In the genomic region with DNA sequence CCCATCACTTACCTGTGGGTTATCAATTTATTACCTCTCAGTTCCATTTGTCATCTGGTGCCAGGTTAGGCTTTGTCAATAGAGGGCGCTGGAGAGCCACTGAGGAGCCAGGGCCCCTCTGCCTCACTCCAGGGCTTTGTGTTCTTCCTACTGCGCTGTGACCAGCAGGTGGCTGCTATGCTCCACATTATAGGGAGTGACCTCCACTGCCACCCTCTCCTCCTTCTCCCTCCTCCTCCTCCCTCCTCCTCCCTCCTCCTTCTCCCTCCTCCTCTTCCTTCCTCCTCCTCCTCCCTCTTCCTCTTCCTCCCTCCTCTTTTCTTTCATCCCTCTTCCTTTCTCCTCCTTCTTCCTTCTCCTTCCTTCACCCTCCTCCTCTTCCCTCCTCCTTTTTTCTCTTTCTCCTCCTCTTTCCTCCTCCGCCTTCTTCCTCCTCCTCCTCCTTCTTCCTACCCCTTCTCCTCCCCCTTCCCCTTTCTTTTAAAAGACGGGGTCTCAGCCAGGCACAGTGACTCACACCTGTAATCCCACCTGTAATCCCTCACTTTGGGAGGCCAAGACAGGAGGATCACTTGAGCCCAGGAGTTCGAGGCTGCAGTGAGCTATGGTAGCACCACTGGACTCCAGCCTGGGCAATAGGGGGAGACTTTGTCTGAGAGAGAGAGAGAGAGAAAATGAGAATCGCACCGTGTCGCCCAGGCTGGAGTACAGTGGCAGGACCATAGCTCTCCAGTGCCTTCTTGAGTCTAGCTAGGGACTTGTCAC, we compare ENCODE assay signal across 1 cellular context.
TF ChIP-seq lines count a peak whose summit lies in the region.

No MANE protein-coding gene starts in this region.

TF ChIP-seq in GM12878, 131 proteins besides CTCF, POLR2A, EP300 and RAD21 (continues in another document):
- TF ChIP-seq MEF2B (IDR thresholded peaks at IDR 0.05; ENCODE audit: partially characterized antibody, poor library complexity, severe bottlenecking): peak; percentile 15
- peak; percentile 100 for TF ChIP-seq NFXL1 (IDR thresholded peaks at IDR 0.05; ENCODE audit: borderline replicate concordance)
- peak; percentile 75 for TF ChIP-seq MTA2 (IDR thresholded peaks at IDR 0.05; ENCODE audit: low read depth)
- TF ChIP-seq SMC3 (IDR thresholded peaks at IDR 0.05; ENCODE audit: borderline replicate concordance, low read length): peak; percentile 100
- TF ChIP-seq CREB1 (IDR thresholded peaks at IDR 0.05; ENCODE audit: low read depth): peak; percentile 52; the same call in 1 of the 2 replicates
- no peak for TF ChIP-seq STAT1 (conservative IDR thresholded peaks at IDR 0.05)
- peak in 1 of 2 experiments; percentile 14; a peak in 1 of 4 replicates for TF ChIP-seq BHLHE40 (IDR thresholded peaks at IDR 0.05; ENCODE audit: borderline replicate concordance in 1 of 2, low read depth in 2 of 2, low read length in 1 of 2)
- TF ChIP-seq TBL1XR1 (IDR thresholded peaks at IDR 0.05; ENCODE audit: low read depth, low read length): peak; percentile 45; the same call in 1 of the 2 replicates
- peak; percentile 98 for TF ChIP-seq HDGF (IDR thresholded peaks at IDR 0.05)
- peak; percentile 79 for TF ChIP-seq NR2F1 (conservative IDR thresholded peaks at IDR 0.05)
- peak; percentile 34; the same call in 1 of the 2 replicates for TF ChIP-seq ATF7 (IDR thresholded peaks at IDR 0.05; ENCODE audit: low read depth)
- peak; percentile 97 for TF ChIP-seq SMARCA5 (IDR thresholded peaks at IDR 0.05)
- TF ChIP-seq GATAD2B (conservative IDR thresholded peaks at IDR 0.05; ENCODE audit: low read depth): 0 out of 2 replicates have a peak, but pooled peaks have one; percentile 15
- no peak for TF ChIP-seq POLR2AphosphoS5 (IDR thresholded peaks at IDR 0.05; ENCODE audit: low read length)
- peak; percentile 58; the same call in 1 of the 2 replicates for TF ChIP-seq IRF4 (IDR thresholded peaks at IDR 0.05; ENCODE audit: low read depth, low read length)
- peak; percentile 40; the same call in 1 of the 2 replicates for TF ChIP-seq IKZF1 (conservative IDR thresholded peaks at IDR 0.05)
- TF ChIP-seq IKZF2 (IDR thresholded peaks at IDR 0.05): peak; percentile 84 to 89
- TF ChIP-seq, protein P1, sequence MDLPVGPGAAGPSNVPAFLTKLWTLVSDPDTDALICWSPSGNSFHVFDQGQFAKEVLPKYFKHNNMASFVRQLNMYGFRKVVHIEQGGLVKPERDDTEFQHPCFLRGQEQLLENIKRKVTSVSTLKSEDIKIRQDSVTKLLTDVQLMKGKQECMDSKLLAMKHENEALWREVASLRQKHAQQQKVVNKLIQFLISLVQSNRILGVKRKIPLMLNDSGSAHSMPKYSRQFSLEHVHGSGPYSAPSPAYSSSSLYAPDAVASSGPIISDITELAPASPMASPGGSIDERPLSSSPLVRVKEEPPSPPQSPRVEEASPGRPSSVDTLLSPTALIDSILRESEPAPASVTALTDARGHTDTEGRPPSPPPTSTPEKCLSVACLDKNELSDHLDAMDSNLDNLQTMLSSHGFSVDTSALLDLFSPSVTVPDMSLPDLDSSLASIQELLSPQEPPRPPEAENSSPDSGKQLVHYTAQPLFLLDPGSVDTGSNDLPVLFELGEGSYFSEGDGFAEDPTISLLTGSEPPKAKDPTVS (IDR thresholded peaks at IDR 0.05; ENCODE audit: low read depth, low read length): 0 out of 2 replicates have a peak, but pooled peaks have one; percentile 49
- TF ChIP-seq, protein P2, sequence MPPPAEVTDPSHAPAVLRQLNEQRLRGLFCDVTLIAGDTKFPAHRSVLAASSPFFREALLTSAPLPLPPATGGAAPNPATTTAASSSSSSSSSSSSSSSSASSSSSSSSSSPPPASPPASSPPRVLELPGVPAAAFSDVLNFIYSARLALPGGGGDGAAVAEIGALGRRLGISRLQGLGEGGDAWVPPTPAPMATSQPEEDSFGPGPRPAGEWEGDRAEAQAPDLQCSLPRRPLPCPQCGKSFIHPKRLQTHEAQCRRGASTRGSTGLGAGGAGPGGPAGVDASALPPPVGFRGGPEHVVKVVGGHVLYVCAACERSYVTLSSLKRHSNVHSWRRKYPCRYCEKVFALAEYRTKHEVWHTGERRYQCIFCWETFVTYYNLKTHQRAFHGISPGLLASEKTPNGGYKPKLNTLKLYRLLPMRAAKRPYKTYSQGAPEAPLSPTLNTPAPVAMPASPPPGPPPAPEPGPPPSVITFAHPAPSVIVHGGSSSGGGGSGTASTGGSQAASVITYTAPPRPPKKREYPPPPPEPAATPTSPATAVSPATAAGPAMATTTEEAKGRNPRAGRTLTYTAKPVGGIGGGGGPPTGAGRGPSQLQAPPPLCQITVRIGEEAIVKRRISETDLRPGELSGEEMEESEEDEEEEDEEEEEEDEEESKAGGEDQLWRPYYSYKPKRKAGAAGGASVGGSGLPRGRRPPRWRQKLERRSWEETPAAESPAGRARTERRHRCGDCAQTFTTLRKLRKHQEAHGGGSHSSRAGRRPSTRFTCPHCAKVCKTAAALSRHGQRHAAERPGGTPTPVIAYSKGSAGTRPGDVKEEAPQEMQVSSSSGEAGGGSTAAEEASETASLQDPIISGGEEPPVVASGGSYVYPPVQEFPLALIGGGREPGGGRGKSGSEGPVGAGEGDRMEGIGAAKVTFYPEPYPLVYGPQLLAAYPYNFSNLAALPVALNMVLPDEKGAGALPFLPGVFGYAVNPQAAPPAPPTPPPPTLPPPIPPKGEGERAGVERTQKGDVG (CRISPR knock-in tag; IDR thresholded peaks at IDR 0.05): no peak
- TF ChIP-seq, protein P3, sequence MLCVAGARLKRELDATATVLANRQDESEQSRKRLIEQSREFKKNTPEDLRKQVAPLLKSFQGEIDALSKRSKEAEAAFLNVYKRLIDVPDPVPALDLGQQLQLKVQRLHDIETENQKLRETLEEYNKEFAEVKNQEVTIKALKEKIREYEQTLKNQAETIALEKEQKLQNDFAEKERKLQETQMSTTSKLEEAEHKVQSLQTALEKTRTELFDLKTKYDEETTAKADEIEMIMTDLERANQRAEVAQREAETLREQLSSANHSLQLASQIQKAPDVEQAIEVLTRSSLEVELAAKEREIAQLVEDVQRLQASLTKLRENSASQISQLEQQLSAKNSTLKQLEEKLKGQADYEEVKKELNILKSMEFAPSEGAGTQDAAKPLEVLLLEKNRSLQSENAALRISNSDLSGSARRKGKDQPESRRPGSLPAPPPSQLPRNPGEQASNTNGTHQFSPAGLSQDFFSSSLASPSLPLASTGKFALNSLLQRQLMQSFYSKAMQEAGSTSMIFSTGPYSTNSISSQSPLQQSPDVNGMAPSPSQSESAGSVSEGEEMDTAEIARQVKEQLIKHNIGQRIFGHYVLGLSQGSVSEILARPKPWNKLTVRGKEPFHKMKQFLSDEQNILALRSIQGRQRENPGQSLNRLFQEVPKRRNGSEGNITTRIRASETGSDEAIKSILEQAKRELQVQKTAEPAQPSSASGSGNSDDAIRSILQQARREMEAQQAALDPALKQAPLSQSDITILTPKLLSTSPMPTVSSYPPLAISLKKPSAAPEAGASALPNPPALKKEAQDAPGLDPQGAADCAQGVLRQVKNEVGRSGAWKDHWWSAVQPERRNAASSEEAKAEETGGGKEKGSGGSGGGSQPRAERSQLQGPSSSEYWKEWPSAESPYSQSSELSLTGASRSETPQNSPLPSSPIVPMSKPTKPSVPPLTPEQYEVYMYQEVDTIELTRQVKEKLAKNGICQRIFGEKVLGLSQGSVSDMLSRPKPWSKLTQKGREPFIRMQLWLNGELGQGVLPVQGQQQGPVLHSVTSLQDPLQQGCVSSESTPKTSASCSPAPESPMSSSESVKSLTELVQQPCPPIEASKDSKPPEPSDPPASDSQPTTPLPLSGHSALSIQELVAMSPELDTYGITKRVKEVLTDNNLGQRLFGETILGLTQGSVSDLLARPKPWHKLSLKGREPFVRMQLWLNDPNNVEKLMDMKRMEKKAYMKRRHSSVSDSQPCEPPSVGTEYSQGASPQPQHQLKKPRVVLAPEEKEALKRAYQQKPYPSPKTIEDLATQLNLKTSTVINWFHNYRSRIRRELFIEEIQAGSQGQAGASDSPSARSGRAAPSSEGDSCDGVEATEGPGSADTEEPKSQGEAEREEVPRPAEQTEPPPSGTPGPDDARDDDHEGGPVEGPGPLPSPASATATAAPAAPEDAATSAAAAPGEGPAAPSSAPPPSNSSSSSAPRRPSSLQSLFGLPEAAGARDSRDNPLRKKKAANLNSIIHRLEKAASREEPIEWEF (IDR thresholded peaks at IDR 0.05; ENCODE audit: insufficient replicate concordance, low read depth, low read length): no peak
- peak; percentile 52; the same call in 1 of the 2 replicates for TF ChIP-seq FOXM1 (IDR thresholded peaks at IDR 0.05; ENCODE audit: low read depth, low read length)
- TF ChIP-seq BCL11A (IDR thresholded peaks at IDR 0.05; ENCODE audit: low read depth, low read length): no peak
- peak; percentile 95 for TF ChIP-seq NBN (IDR thresholded peaks at IDR 0.05)
- TF ChIP-seq, protein P4, sequence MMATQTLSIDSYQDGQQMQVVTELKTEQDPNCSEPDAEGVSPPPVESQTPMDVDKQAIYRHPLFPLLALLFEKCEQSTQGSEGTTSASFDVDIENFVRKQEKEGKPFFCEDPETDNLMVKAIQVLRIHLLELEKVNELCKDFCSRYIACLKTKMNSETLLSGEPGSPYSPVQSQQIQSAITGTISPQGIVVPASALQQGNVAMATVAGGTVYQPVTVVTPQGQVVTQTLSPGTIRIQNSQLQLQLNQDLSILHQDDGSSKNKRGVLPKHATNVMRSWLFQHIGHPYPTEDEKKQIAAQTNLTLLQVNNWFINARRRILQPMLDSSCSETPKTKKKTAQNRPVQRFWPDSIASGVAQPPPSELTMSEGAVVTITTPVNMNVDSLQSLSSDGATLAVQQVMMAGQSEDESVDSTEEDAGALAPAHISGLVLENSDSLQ (IDR thresholded peaks at IDR 0.05): peak; percentile 60
- TF ChIP-seq ZNF207 (IDR thresholded peaks at IDR 0.05; ENCODE audit: borderline replicate concordance): peak; percentile 9; the same call in 1 of the 2 replicates
- no peak for TF ChIP-seq NR2C1 (IDR thresholded peaks at IDR 0.05)
- TF ChIP-seq EED (IDR thresholded peaks at IDR 0.05; ENCODE audit: low read depth): no peak; the same call in 1 of the 2 replicates
- TF ChIP-seq ZNF622 (IDR thresholded peaks at IDR 0.05): 0 out of 2 replicates have a peak, but pooled peaks have one; percentile 8
- TF ChIP-seq CHD4 (IDR thresholded peaks at IDR 0.05): no peak
- no peak for TF ChIP-seq CBFB (IDR thresholded peaks at IDR 0.05; ENCODE audit: low read depth)
- TF ChIP-seq SREBF1 (IDR thresholded peaks at IDR 0.05; ENCODE audit: low read length): no peak
- TF ChIP-seq, protein P5, sequence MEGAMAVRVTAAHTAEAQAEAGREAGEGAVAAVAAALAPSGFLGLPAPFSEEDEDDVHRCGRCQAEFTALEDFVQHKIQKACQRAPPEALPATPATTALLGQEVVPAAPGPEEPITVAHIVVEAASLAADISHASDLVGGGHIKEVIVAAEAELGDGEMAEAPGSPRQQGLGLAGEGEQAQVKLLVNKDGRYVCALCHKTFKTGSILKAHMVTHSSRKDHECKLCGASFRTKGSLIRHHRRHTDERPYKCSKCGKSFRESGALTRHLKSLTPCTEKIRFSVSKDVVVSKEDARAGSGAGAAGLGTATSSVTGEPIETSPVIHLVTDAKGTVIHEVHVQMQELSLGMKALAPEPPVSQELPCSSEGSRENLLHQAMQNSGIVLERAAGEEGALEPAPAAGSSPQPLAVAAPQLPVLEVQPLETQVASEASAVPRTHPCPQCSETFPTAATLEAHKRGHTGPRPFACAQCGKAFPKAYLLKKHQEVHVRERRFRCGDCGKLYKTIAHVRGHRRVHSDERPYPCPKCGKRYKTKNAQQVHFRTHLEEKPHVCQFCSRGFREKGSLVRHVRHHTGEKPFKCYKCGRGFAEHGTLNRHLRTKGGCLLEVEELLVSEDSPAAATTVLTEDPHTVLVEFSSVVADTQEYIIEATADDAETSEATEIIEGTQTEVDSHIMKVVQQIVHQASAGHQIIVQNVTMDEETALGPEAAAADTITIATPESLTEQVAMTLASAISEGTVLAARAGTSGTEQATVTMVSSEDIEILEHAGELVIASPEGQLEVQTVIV (IDR thresholded peaks at IDR 0.05; ENCODE audit: borderline replicate concordance, partially characterized antibody): peak; percentile 51
- TF ChIP-seq, protein P6, sequence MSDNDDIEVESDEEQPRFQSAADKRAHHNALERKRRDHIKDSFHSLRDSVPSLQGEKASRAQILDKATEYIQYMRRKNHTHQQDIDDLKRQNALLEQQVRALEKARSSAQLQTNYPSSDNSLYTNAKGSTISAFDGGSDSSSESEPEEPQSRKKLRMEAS (IDR thresholded peaks at IDR 0.05; ENCODE audit: low read depth, low read length): no peak
- TF ChIP-seq SRF (IDR thresholded peaks at IDR 0.05; ENCODE audit: low read depth in 2 of 2, low read length in 2 of 2): 0 out of 4 replicates have a peak, but pooled peaks of 1 of the 2 experiments have one; percentile 48
- peak; percentile 54; the same call in 1 of the 2 replicates for TF ChIP-seq SIN3A (IDR thresholded peaks at IDR 0.05; ENCODE audit: low read depth, low read length)
- no peak for TF ChIP-seq TCF7 (IDR thresholded peaks at IDR 0.05; ENCODE audit: borderline replicate concordance)
- TF ChIP-seq PAX5 (IDR thresholded peaks at IDR 0.05; ENCODE audit: borderline replicate concordance, low read depth, low read length): peak; percentile 9; the same call in 1 of the 2 replicates
- TF ChIP-seq, protein P7, sequence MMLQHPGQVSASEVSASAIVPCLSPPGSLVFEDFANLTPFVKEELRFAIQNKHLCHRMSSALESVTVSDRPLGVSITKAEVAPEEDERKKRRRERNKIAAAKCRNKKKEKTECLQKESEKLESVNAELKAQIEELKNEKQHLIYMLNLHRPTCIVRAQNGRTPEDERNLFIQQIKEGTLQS (IDR thresholded peaks at IDR 0.05; ENCODE audit: borderline replicate concordance, extremely low read depth, low read depth, low read length): no peak
- no peak for TF ChIP-seq MYB (IDR thresholded peaks at IDR 0.05; ENCODE audit: borderline replicate concordance, low read depth, low read length)
- TF ChIP-seq, protein P8, sequence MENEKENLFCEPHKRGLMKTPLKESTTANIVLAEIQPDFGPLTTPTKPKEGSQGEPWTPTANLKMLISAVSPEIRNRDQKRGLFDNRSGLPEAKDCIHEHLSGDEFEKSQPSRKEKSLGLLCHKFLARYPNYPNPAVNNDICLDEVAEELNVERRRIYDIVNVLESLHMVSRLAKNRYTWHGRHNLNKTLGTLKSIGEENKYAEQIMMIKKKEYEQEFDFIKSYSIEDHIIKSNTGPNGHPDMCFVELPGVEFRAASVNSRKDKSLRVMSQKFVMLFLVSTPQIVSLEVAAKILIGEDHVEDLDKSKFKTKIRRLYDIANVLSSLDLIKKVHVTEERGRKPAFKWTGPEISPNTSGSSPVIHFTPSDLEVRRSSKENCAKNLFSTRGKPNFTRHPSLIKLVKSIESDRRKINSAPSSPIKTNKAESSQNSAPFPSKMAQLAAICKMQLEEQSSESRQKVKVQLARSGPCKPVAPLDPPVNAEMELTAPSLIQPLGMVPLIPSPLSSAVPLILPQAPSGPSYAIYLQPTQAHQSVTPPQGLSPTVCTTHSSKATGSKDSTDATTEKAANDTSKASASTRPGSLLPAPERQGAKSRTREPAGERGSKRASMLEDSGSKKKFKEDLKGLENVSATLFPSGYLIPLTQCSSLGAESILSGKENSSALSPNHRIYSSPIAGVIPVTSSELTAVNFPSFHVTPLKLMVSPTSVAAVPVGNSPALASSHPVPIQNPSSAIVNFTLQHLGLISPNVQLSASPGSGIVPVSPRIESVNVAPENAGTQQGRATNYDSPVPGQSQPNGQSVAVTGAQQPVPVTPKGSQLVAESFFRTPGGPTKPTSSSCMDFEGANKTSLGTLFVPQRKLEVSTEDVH (IDR thresholded peaks at IDR 0.05; ENCODE audit: low read depth, partially characterized antibody): no peak
- TF ChIP-seq KLF5 (IDR thresholded peaks at IDR 0.05; ENCODE audit: partially characterized antibody): no peak
- TF ChIP-seq HCFC1 (IDR thresholded peaks at IDR 0.05; ENCODE audit: low read length): peak; percentile 43; the same call in 1 of the 2 replicates
- TF ChIP-seq RB1 (IDR thresholded peaks at IDR 0.05; ENCODE audit: borderline replicate concordance): no peak
- peak; percentile 89 for TF ChIP-seq YY1 (IDR thresholded peaks at IDR 0.05; ENCODE audit: low read depth, low read length)
- peak; percentile 66; the same call in 1 of the 3 replicates for TF ChIP-seq POU2F2 (IDR thresholded peaks at IDR 0.05; ENCODE audit: borderline replicate concordance, low read depth, low read length)
